20 cellular contexts compared by ENCODE assay signal in genomic region chr7:100503350-100503735, GRCh38. TPM values are rescaled to one million over a fixed set of nuclear protein-coding genes. Genes with fewer than 3 reads are reported as not detected.
DNase-seq lines count a peak whose midpoint lies in the region; ATAC-seq, FAIRE-seq and TF ChIP-seq lines count a peak whose summit lies in the region.
"Had no signal": no experiment of that assay in that cellular context is flagged by ENCODE, and none has a peak within 500 bp of the region (broad histone marks: within the 10 kb centered on the region; RNA-seq: fewer than 3 reads in every experiment).

No MANE protein-coding gene starts in this region.

- H3K9me3 Mint-ChIP-seq in type B pancreatic cell (no peaks in the 10 kb centered on the region), immature natural killer cell (peaks cover 0 to 1% (median 0%) of the 10 kb centered on the region in 6 donors)
- H3K9me3 Mint-ChIP-seq in activated naive CD8-positive, alpha-beta T cell treated with anti-CD3 and anti-CD28 coated beads, Interleukin-2, amount 50 U/mL, for 24 hours = no peaks in the 10 kb centered on the region
- H3K9me3 Mint-ChIP-seq: CD4-positive, alpha-beta T cell; naive thymus-derived CD8-positive, alpha-beta T cell had no signal

- ATAC-seq in GM19351 (IDR thresholded peaks at IDR 0.05; ENCODE audit: unreplicated experiment) = no peak
- ATAC-seq in activated naive CD8-positive, alpha-beta T cell treated with anti-CD3 and anti-CD28 coated beads, Interleukin-2, amount 50 U/mL, for 24 hours = no peak
- ATAC-seq: naive thymus-derived CD8-positive, alpha-beta T cell; T-helper 17 cell had no signal

- H3K4me3 ChIP-seq in SJSA1 (no peak overlapping the region), fibroblast of pulmonary artery (replicated peaks; ENCODE audit: low read depth, low read length) (no peak overlapping the region)
- H3K4me3 ChIP-seq: left ventricle myocardium inferior, tibial artery had no signal

- peak overlapping the region; percentile 88 for H3K27ac ChIP-seq in SJSA1
- H3K27ac ChIP-seq: epithelial cell of prostate, left ventricle myocardium inferior, tibial artery had no signal

- H3K27me3 Mint-ChIP-seq in type B pancreatic cell (no peaks in the 10 kb centered on the region), immature natural killer cell (ENCODE audit: low read depth in 3 of 3) (peaks cover 0 to 9% (median 4%) of the 10 kb centered on the region in 3 donors)
- peaks cover 2% of the 10 kb centered on the region for H3K27me3 Mint-ChIP-seq in activated naive CD8-positive, alpha-beta T cell treated with anti-CD3 and anti-CD28 coated beads, Interleukin-2, amount 50 U/mL, for 24 hours
- H3K27me3 Mint-ChIP-seq: activated naive CD8-positive, alpha-beta T cell; CD4-positive, alpha-beta T cell; naive thymus-derived CD8-positive, alpha-beta T cell; T-helper 17 cell had no signal

- H3K36me3 Mint-ChIP-seq in type B pancreatic cell (no peaks in the 10 kb centered on the region), immature natural killer cell (no peaks in the 10 kb centered on the region)
- H3K36me3 Mint-ChIP-seq in activated naive CD8-positive, alpha-beta T cell treated with anti-CD3 and anti-CD28 coated beads, Interleukin-2, amount 50 U/mL, for 24 hours (ENCODE audit: low read depth) = no peaks in the 10 kb centered on the region
- H3K36me3 Mint-ChIP-seq: activated naive CD8-positive, alpha-beta T cell; naive thymus-derived CD8-positive, alpha-beta T cell had no signal

- H3K4me3 Mint-ChIP-seq in type B pancreatic cell = no peak overlapping the region
- H3K4me3 Mint-ChIP-seq in activated naive CD8-positive, alpha-beta T cell treated with anti-CD3 and anti-CD28 coated beads, Interleukin-2, amount 50 U/mL, for 24 hours = no peak overlapping the region
- H3K4me3 Mint-ChIP-seq in immature natural killer cell = no peak overlapping the region
- H3K4me3 Mint-ChIP-seq: activated naive CD8-positive, alpha-beta T cell; CD4-positive, alpha-beta T cell; naive thymus-derived CD8-positive, alpha-beta T cell; T-helper 17 cell had no signal

- FAIRE-seq in H54 (lab: Jason Lieb, UNC) = no peak

- no peak for TF ChIP-seq POLR2A in H54 (IDR thresholded peaks at IDR 0.05; ENCODE audit: low read depth, low read length)

- H3K27me3 ChIP-seq in SJSA1 (replicated peaks) = no peaks in the 10 kb centered on the region

- no peaks in the 10 kb centered on the region for H3K9me3 ChIP-seq in SJSA1 (replicated peaks)
- H3K9me3 ChIP-seq: left ventricle myocardium inferior, tibial artery had no signal

- H3K36me3 ChIP-seq in SJSA1 = no peaks in the 10 kb centered on the region
- H3K36me3 ChIP-seq: left ventricle myocardium inferior, tibial artery had no signal

- H3K4me1 Mint-ChIP-seq in type B pancreatic cell (ENCODE audit: unreplicated experiment) (peaks cover 5% of the 10 kb centered on the region), immature natural killer cell (no peaks in the 10 kb centered on the region)
- peaks cover 1% of the 10 kb centered on the region for H3K4me1 Mint-ChIP-seq in activated naive CD8-positive, alpha-beta T cell treated with anti-CD3 and anti-CD28 coated beads, Interleukin-2, amount 50 U/mL, for 24 hours
- H3K4me1 Mint-ChIP-seq: naive thymus-derived CD8-positive, alpha-beta T cell; T-helper 17 cell had no signal

- H3K4me1 ChIP-seq in SJSA1 (replicated peaks) = peaks cover 39% of the 10 kb centered on the region
- H3K4me1 ChIP-seq: left ventricle myocardium inferior, tibial artery had no signal

- DNase-seq in H54 (ENCODE audit: insufficient read length, low spot score) (peak; percentile 59), SJSA1 (ENCODE audit: low read depth in 1 of 2, low spot score in 2 of 2) (peak; percentile 61 to 90), fibroblast of pulmonary artery (ENCODE audit: low read depth) (peak; percentile 76), type B pancreatic cell (ENCODE audit: extremely low spot score, unreplicated experiment) (no peak), cortex of kidney (lab: John Stamatoyannopoulos, UW) (no peak), immature natural killer cell (no peak)
- no peak for DNase-seq in activated naive CD8-positive, alpha-beta T cell treated with anti-CD3 and anti-CD28 coated beads, Interleukin-2, amount 50 U/mL, for 24 hours
- DNase-seq: CD4-positive, alpha-beta T cell; hippocampal formation; KG1; left ventricle myocardium inferior; naive thymus-derived CD8-positive, alpha-beta T cell; NCI-H1436 treated with DMSO at 0.1 percent for 48 hours; NCI-H524; retina; T-helper 17 cell; tibial artery had no signal

- H3K27ac Mint-ChIP-seq in type B pancreatic cell = peak overlapping the region; percentile 4
- H3K27ac Mint-ChIP-seq in activated naive CD8-positive, alpha-beta T cell treated with anti-CD3 and anti-CD28 coated beads, Interleukin-2, amount 50 U/mL, for 24 hours = no peak overlapping the region
- H3K27ac Mint-ChIP-seq in immature natural killer cell = no peak overlapping the region
- H3K27ac Mint-ChIP-seq: activated naive CD8-positive, alpha-beta T cell; CD4-positive, alpha-beta T cell; naive thymus-derived CD8-positive, alpha-beta T cell; T-helper 17 cell had no signal

- TF ChIP-seq CTCF in fibroblast of pulmonary artery (IDR thresholded peaks at IDR 0.05; ENCODE audit: low read length, missing control alignments) (no peak), type B pancreatic cell (conservative IDR thresholded peaks at IDR 0.05) (no peak)

RNA-seq across cellular contexts. Expression of gene NYAP1, which starts 19.6 kb away (rescaled TPM):
- total RNA-seq in SJSA1 (2014; rRNA removed; shearing (Covaris generic)) = 0.63 and 0.87 TPM in 2 replicates
- total RNA-seq in type B pancreatic cell (ENCODE audit: low replicate concordance) = 2.1 and 6.3 TPM in 2 replicates
- not detected for polyA plus RNA-seq in immature natural killer cell
- polyA plus RNA-seq: naive thymus-derived CD8-positive, alpha-beta T cell had no signal

RNA-seq across cellular contexts. Expression of gene TSC22D4, which starts 24.3 kb away (rescaled TPM):
- 25.3 and 32.7 TPM in 2 replicates for total RNA-seq in SJSA1 (2014; rRNA removed; shearing (Covaris generic))
- total RNA-seq in type B pancreatic cell (ENCODE audit: low replicate concordance) = 45.3 and 57.6 TPM in 2 replicates
- 10 to 100 TPM; 32.4 to 42.2 (median 35.3) TPM for polyA plus RNA-seq in immature natural killer cell

RNA-seq across cellular contexts. Expression of gene AGFG2, which starts 35.7 kb away (rescaled TPM):
- total RNA-seq in SJSA1 (2014; rRNA removed; shearing (Covaris generic)) = 15.6 and 24.2 TPM in 2 replicates
- total RNA-seq in type B pancreatic cell (ENCODE audit: low replicate concordance) = 16.3 and 21.0 TPM in 2 replicates
- 10 to 100 TPM in 2 of 3 donors, 1 to 10 TPM in 1; 7.1 to 20.7 (median 12.0) TPM for polyA plus RNA-seq in immature natural killer cell

RNA-seq across cellular contexts. Expression of gene SPACDR, which starts 39.3 kb away (rescaled TPM):
- total RNA-seq in SJSA1 (2014; rRNA removed; shearing (Covaris generic)) = 0.66 TPM in 1 of 2 replicates, not detected in the other
- 1.4 and 2.8 TPM in 2 replicates for total RNA-seq in type B pancreatic cell (ENCODE audit: low replicate concordance)
- 1 to 10 TPM in 1 of 3 donors, under 1 TPM in 1, not detected in 1; 0.43 to 2.2 TPM for polyA plus RNA-seq in immature natural killer cell

Comparison
In these comparisons a context has a peak if more than half of its experiments do, and no peak if none do; other contexts are left out.
1. DNase-seq: peak in H54 (single experiment), SJSA1 (2 of 2) and fibroblast of pulmonary artery (single experiment); none in type B pancreatic cell (single experiment), activated naive CD8-positive, alpha-beta T cell treated with anti-CD3 and anti-CD28 coated beads, Interleukin-2, amount 50 U/mL, for 24 hours (single experiment), cortex of kidney (single experiment) and immature natural killer cell (0 of 3).